21 cellular contexts compared by ENCODE assay signal in the genomic region with DNA sequence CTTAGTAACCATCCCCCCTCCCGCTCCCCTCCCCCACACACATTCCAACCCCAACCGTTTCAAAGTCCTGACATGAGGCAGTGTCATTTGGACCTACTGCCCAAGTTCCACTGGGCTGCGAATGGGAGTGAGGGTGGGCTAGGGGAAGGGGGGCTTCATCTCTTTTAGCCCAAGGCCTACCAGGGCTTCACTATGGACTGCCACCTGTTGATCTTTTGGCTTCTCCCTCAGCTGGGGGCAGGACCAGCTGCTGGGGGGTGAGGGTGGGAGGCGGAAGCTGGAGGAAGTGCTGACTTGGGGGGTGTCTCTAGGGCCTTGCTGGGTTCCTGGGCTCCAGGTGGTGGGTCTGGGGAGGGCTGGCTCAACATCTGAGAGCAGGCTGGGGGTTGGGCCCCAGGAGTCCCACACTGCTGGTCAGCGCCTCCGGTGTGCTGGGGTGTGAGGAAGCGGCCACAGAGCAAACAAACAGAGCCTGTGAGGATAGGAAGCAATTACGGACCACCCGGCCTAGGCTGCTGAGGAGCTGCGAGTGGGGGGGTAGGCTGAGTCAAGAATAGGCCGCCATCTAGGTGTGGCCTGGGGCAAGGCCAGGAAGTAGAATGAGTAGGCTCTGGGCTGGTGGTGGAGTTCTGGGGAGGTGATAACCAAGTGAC.
DNase-seq lines count a peak whose midpoint lies in the region; ATAC-seq, FAIRE-seq and TF ChIP-seq lines count a peak whose summit lies in the region.
"Had no signal": no experiment of that assay in that cellular context is flagged by ENCODE, and none has a peak within 500 bp of the region (broad histone marks: within the 10 kb centered on the region; RNA-seq: fewer than 3 reads in every experiment).

No MANE protein-coding gene starts in this region.

- H3K9me3 ChIP-seq in H9 (ENCODE audit: control insufficient read depth, low read depth, low read length) (no peaks in the 10 kb centered on the region), H1 (ENCODE audit: insufficient read depth in 2 of 2, low read depth in 1 of 2, low read length in 1 of 2) (no peaks in the 10 kb centered on the region), sigmoid colon (no peaks in the 10 kb centered on the region), left lung (no peaks in the 10 kb centered on the region)

- H2BK120ac ChIP-seq in H9 (ENCODE audit: low read depth, low read length, poor library complexity, severe bottlenecking): no peak overlapping the region
- no peak overlapping the region for H2BK120ac ChIP-seq in H1 (replicated peaks; ENCODE audit: low read depth, low read length)

- peak; percentile 71 for FAIRE-seq in H1 (lab: Jason Lieb, UNC)

- H3K9me3 Mint-ChIP-seq in H9 (peaks cover 73 to 79% of the 10 kb centered on the region in 2 experiments), nephron (no peaks in the 10 kb centered on the region)
- H3K9me3 Mint-ChIP-seq: CD8-positive, alpha-beta T cell; IgD-negative memory B cell had no signal

- no peak overlapping the region for H3K4ac ChIP-seq in H9 (ENCODE audit: low read depth, low read length)
- no peak overlapping the region for H3K4ac ChIP-seq in H1 (replicated peaks; ENCODE audit: insufficient read length, low read depth, low read length)

- H3K36me3 Mint-ChIP-seq in H9 (ENCODE audit: insufficient read depth in 1 of 3, low read depth in 3 of 3): peaks cover 0 to 2% (median 0%) of the 10 kb centered on the region in 3 experiments; a peak in 2 of 7 replicates
- H3K36me3 Mint-ChIP-seq in nephron (ENCODE audit: low read depth): no peaks in the 10 kb centered on the region
- H3K36me3 Mint-ChIP-seq: CD8-positive, alpha-beta T cell had no signal

- H4K91ac ChIP-seq in H9 (ENCODE audit: insufficient read length, low read depth, low read length) (no peak overlapping the region), H1 (replicated peaks; ENCODE audit: insufficient read length, low read length) (no peak overlapping the region)

- no peak overlapping the region for H2BK12ac ChIP-seq in H9 (ENCODE audit: insufficient read length, low read depth, low read length)
- H2BK12ac ChIP-seq in H1 (ENCODE audit: low read depth, low read length): no peak overlapping the region

- TF ChIP-seq EP300 in H1 (IDR thresholded peaks at IDR 0.05; ENCODE audit: borderline replicate concordance in 1 of 2, low read depth in 2 of 2, low read length in 2 of 2) (no peak), sigmoid colon (IDR thresholded peaks at IDR 0.05) (no peak)

- H4K8ac ChIP-seq in H9 (replicated peaks; ENCODE audit: insufficient read length, low read depth, low read length) (no peak overlapping the region), H1 (ENCODE audit: extremely low read depth, insufficient read depth, low read length) (no peak overlapping the region)

- H3K79me2 ChIP-seq in H9 (ENCODE audit: insufficient read depth, low read length) (no peaks in the 10 kb centered on the region), H1 (ENCODE audit: control insufficient read depth in 1 of 2, insufficient read depth in 2 of 2, low read length in 2 of 2) (no peaks in the 10 kb centered on the region)

- peak; percentile 40 for DNase-seq in H9
- DNase-seq in H1 (ENCODE audit: low read depth in 1 of 2, low spot score in 2 of 2): no peak
- DNase-seq in sigmoid colon: no peak
- no peak for DNase-seq in left lung
- DNase-seq: C1 segment of cervical spinal cord; Calu3; CD8-positive, alpha-beta T cell; DMS153; Karpas-422; NCI-H1417 treated with DMSO at 0.1 percent for 48 hours; NCI-H187; NCI-H2107; NCI-H446 treated with DMSO at 0.1 percent for 48 hours; NCI-H526 treated with DMSO at 0.1 percent for 48 hours; OCI-M1 had no signal

- no CpG with 5 or more reads among the region's 11 CpGs for WGBS in H9 (ENCODE audit: extremely low coverage, insufficient read length, low lambda C conversion rate)
- WGBS in H1 (ENCODE audit: extremely low coverage in 1 of 2, insufficient coverage in 1 of 2, insufficient read length in 1 of 2, insufficient replicate concordance in 2 of 2, low coverage in 1 of 2, low lambda C conversion rate in 2 of 2, missing lambda C conversion rate in 1 of 2), 2 experiments: 39% methylated on average over 8 of the region's 11 CpGs; no CpG with 5 or more reads in 1 of the 2 experiments
- WGBS in sigmoid colon, 2 donors: 77 to 81% methylated on average over 11 of the region's 11 CpGs

- no peak overlapping the region for H3K27ac Mint-ChIP-seq in H9
- peak overlapping the region; percentile 74 to 100 (median 100) for H3K27ac Mint-ChIP-seq in nephron
- H3K27ac Mint-ChIP-seq: CD8-positive, alpha-beta T cell; IgD-negative memory B cell had no signal

- peaks cover 3% of the 10 kb centered on the region; the same call in 1 of the 2 replicates for H3K27me3 ChIP-seq in H9 (ENCODE audit: insufficient read depth, low read length)
- H3K27me3 ChIP-seq in H1 (replicated peaks in 1 of 4; ENCODE audit: control insufficient read depth in 3 of 4, extremely low read depth in 1 of 4, insufficient read depth in 3 of 4, low read length in 3 of 4): peaks cover 0 to 2% (median 0%) of the 10 kb centered on the region in 4 experiments; a peak in 1 of 7 replicates
- no peaks in the 10 kb centered on the region for H3K27me3 ChIP-seq in sigmoid colon
- H3K27me3 ChIP-seq in left lung: peaks cover 8 to 9% of the 10 kb centered on the region in 2 donors

- TF ChIP-seq CTCF in H9 (conservative IDR thresholded peaks at IDR 0.05) (peak; percentile 11; the same call in 1 of the 3 replicates), H1 (IDR thresholded peaks at IDR 0.05; ENCODE audit: control extremely low read depth in 1 of 3, insufficient read depth in 1 of 3, low read depth in 1 of 3, low read length in 3 of 3) (peak in 1 of 3 experiments; percentile 3; a peak in 1 of 4 replicates), nephron (IDR thresholded peaks at IDR 0.05; ENCODE audit: unreplicated experiment in 3 of 3) (no peak), sigmoid colon (IDR thresholded peaks at IDR 0.05) (no peak), left lung (IDR thresholded peaks at IDR 0.05) (no peak)

- H2AFZ ChIP-seq in H9 (ENCODE audit: low read length) (no peak overlapping the region), H1 (ENCODE audit: low read length) (no peak overlapping the region)

- H3K14ac ChIP-seq in H9 (ENCODE audit: insufficient read depth, low read length) (no peak overlapping the region), H1 (ENCODE audit: insufficient read length) (no peak overlapping the region)

- H3K27me3 Mint-ChIP-seq in H9 (ENCODE audit: low read depth): peaks cover 13% of the 10 kb centered on the region
- H3K27me3 Mint-ChIP-seq in nephron (ENCODE audit: low read depth): peaks cover 4% of the 10 kb centered on the region

- no peaks in the 10 kb centered on the region for H3K79me1 ChIP-seq in H9 (ENCODE audit: insufficient read depth, low read depth, low read length, poor library complexity, severe bottlenecking)
- no peaks in the 10 kb centered on the region for H3K79me1 ChIP-seq in H1 (ENCODE audit: low read depth, low read length)

- no peak overlapping the region for H3K9ac ChIP-seq in H9 (ENCODE audit: extremely low read depth, insufficient read length, low read length)
- no peak overlapping the region for H3K9ac ChIP-seq in H1 (replicated peaks in 1 of 4; ENCODE audit: extremely low read depth in 1 of 4, low read depth in 3 of 4, low read length in 3 of 4)

- no peaks in the 10 kb centered on the region for H3K23me2 ChIP-seq in H9 (ENCODE audit: insufficient read length, low read depth, low read length, poor library complexity, severe bottlenecking)
- H3K23me2 ChIP-seq in H1 (ENCODE audit: low read depth, low read length): no peaks in the 10 kb centered on the region

- CTCF ChIA-PET in H1 (lab: Charles Lee; ENCODE audit: partially characterized antibody): interaction anchor here (0.5 to 1.6 kb wide), 10 partner anchors 12 to 118 kb away, joined by 3 to 5 read pairs (median 3); partner anchors contain the start of gene EFNB1

- H3K23ac ChIP-seq in H9 (ENCODE audit: insufficient read length, low read depth, low read length) (no peak overlapping the region), H1 (ENCODE audit: insufficient read length) (no peak overlapping the region)

- no peak overlapping the region for H2BK20ac ChIP-seq in H9 (ENCODE audit: low read depth, low read length, poor library complexity, severe bottlenecking)
- H2BK20ac ChIP-seq in H1 (ENCODE audit: low read length): no peak overlapping the region

- H3T11ph ChIP-seq in H9 (ENCODE audit: low read length): no peak overlapping the region

- H3K56ac ChIP-seq in H9 (ENCODE audit: insufficient read length, low read depth, low read length) (no peak overlapping the region), H1 (replicated peaks; ENCODE audit: insufficient read length, low read depth, low read length) (no peak overlapping the region)

- H3K36me3 ChIP-seq in H1 (ENCODE audit: control insufficient read depth in 2 of 4, insufficient read depth in 4 of 4, low read length in 3 of 4) (no peaks in the 10 kb centered on the region), sigmoid colon (no peaks in the 10 kb centered on the region), left lung (no peaks in the 10 kb centered on the region)

- no peak overlapping the region for H2BK5ac ChIP-seq in H9 (ENCODE audit: insufficient read length, low read length)
- no peak overlapping the region for H2BK5ac ChIP-seq in H1 (ENCODE audit: low read depth, low read length)

- peaks cover 8% of the 10 kb centered on the region; the same call in 1 of the 2 replicates for H3K4me1 ChIP-seq in H9 (ENCODE audit: insufficient read depth, low read length)
- peaks cover 3 to 32% (median 12%) of the 10 kb centered on the region in 4 experiments for H3K4me1 ChIP-seq in H1 (replicated peaks in 1 of 4; ENCODE audit: control insufficient read depth in 3 of 4, insufficient read depth in 4 of 4, low read length in 3 of 4)
- H3K4me1 ChIP-seq in sigmoid colon: peaks cover 0 to 7% (median 6%) of the 10 kb centered on the region in 4 donors
- H3K4me1 ChIP-seq in left lung: no peaks in the 10 kb centered on the region

- no peak overlapping the region for H4K5ac ChIP-seq in H9 (ENCODE audit: insufficient read length, low read depth, low read length)
- H4K5ac ChIP-seq in H1 (ENCODE audit: insufficient read length, low read depth, low read length): no peak overlapping the region

- TF ChIP-seq POLR2A in H1 (IDR thresholded peaks at IDR 0.05; ENCODE audit: control extremely low read depth in 1 of 2, low read depth in 2 of 2, low read length in 2 of 2) (no peak), sigmoid colon (IDR thresholded peaks at IDR 0.05) (no peak)

- no peak overlapping the region for H3K27ac ChIP-seq in H9 (ENCODE audit: insufficient read length, low read depth, low read length)
- H3K27ac ChIP-seq in H1 (ENCODE audit: low read depth, low read length): no peak overlapping the region
- H3K27ac ChIP-seq in sigmoid colon: no peak overlapping the region
- H3K27ac ChIP-seq in left lung: no peak overlapping the region

- intact Hi-C loops in sigmoid colon (cut with DNase I): no loop called here
- intact Hi-C loops in left lung (cut with DNase I): no loop called here

- H3K4me3 Mint-ChIP-seq in H9 (no peak overlapping the region; a peak in 1 of 5 replicates), nephron (no peak overlapping the region)
- H3K4me3 Mint-ChIP-seq: CD8-positive, alpha-beta T cell; IgD-negative memory B cell had no signal

- H3K18ac ChIP-seq in H9 (ENCODE audit: insufficient read length, low read depth, low read length) (no peak overlapping the region), H1 (ENCODE audit: extremely low read depth, low read length) (no peak overlapping the region)

- POLR2A ChIA-PET in H1 (lab: Charles Lee; ENCODE audit: partially characterized antibody): interaction anchor here (2.1 kb wide), 1 partner anchor 86 kb away, joined by 6 read pairs; the partner anchor contains the start of gene EFNB1

- H3K4me2 ChIP-seq in H9 (ENCODE audit: insufficient read depth, insufficient read length, low read length): no peak overlapping the region
- H3K4me2 ChIP-seq in H1 (ENCODE audit: insufficient read depth in 1 of 2, low read depth in 2 of 2, low read length in 2 of 2): no peak overlapping the region

- ATAC-seq in HG03460 (IDR thresholded peaks at IDR 0.05; ENCODE audit: unreplicated experiment) (no peak), left lung (no peak), HG03457 (IDR thresholded peaks at IDR 0.05; ENCODE audit: unreplicated experiment) (no peak)
- ATAC-seq: CD8-positive, alpha-beta T cell; HCT116; Right ventricle myocardium inferior had no signal

- H3K4me1 Mint-ChIP-seq in H9: peaks cover 16 to 51% of the 10 kb centered on the region in 2 experiments
- H3K4me1 Mint-ChIP-seq in nephron: peaks cover 60% of the 10 kb centered on the region
- H3K4me1 Mint-ChIP-seq: IgD-negative memory B cell had no signal

- H4K20me1 ChIP-seq in H9 (ENCODE audit: control insufficient read depth, insufficient read depth, insufficient read length) (no peaks in the 10 kb centered on the region), H1 (replicated peaks in 1 of 2; ENCODE audit: control insufficient read depth in 1 of 2, insufficient read depth in 2 of 2, low read length in 2 of 2) (no peaks in the 10 kb centered on the region)

- TF ChIP-seq RAD21 in H1 (IDR thresholded peaks at IDR 0.05 in 1 of 2, conservative IDR thresholded peaks at IDR 0.05 in 1 of 2; ENCODE audit: low read depth in 2 of 2, low read length in 2 of 2): no peak; a peak in 1 of 4 replicates

- H2BK15ac ChIP-seq in H9 (ENCODE audit: low read depth, low read length): no peak overlapping the region
- no peak overlapping the region for H2BK15ac ChIP-seq in H1 (ENCODE audit: low read length)

- H3K4me3 ChIP-seq in H1 (ENCODE audit: extremely low read depth in 1 of 4, insufficient read depth in 2 of 4, low read depth in 3 of 4, low read length in 4 of 4) (no peak overlapping the region), sigmoid colon (no peak overlapping the region), left lung (no peak overlapping the region)

- H2AK5ac ChIP-seq in H9 (ENCODE audit: insufficient read length, low read length) (no peak overlapping the region), H1 (ENCODE audit: low read depth, low read length) (no peak overlapping the region)

Comparison
In these comparisons a context has a peak if more than half of its experiments do, and no peak if none do; other contexts are left out.
1. H3K27ac Mint-ChIP-seq: peak in nephron (3 of 3); none in H9 (0 of 3).